In genomic region chr1:109275706-109276345, GRCh38 we compare ENCODE assay signal across 11 cellular contexts. TPM values are rescaled to one million over a fixed set of nuclear protein-coding genes. Genes with fewer than 3 reads are reported as not detected.
DNase-seq lines count a peak whose midpoint lies in the region; ATAC-seq, FAIRE-seq and TF ChIP-seq lines count a peak whose summit lies in the region.
"Had no signal": no experiment of that assay in that cellular context is flagged by ENCODE, and none has a peak within 500 bp of the region (broad histone marks: within the 10 kb centered on the region; RNA-seq: fewer than 3 reads in every experiment).

No MANE protein-coding gene starts in this region.

- POLR2A ChIA-PET in PC-9 (lab: Charles Lee; ENCODE audit: unreplicated experiment), result interaction anchor here (0.6 to 0.9 kb wide), 4 partner anchors 48 to 151 kb away, joined by 3 to 17 read pairs (median 5); no protein-coding TSS in a partner anchor

- no peaks in the 10 kb centered on the region for H3K27me3 Mint-ChIP-seq in activated T-cell treated with anti-CD3 and anti-CD28 coated beads, Interleukin-2, amount 50 U/mL, for 4 hours (ENCODE audit: low read depth)
- H3K27me3 Mint-ChIP-seq: naive thymus-derived CD8-positive, alpha-beta T cell had no signal

- H3K9me3 ChIP-seq in PC-9 (ENCODE audit: insufficient read depth, low read depth) (no peaks in the 10 kb centered on the region), mesodermal cell (ENCODE audit: control insufficient read depth, low read length) (no peaks in the 10 kb centered on the region)

- H3K36me3 ChIP-seq in PC-9 (ENCODE audit: low read depth) (no peaks in the 10 kb centered on the region), mesodermal cell (ENCODE audit: control insufficient read depth, insufficient read depth, low read length) (peaks cover 32% of the 10 kb centered on the region)

- CTCF ChIA-PET in PC-9 (lab: Charles Lee), result interaction anchor here (0.6 to 1.5 kb wide), 3 partner anchors 12 to 123 kb away, joined by 3 to 11 read pairs (median 6); no protein-coding TSS in a partner anchor

- H3K27me3 ChIP-seq in PC-9 (ENCODE audit: insufficient read depth, low read depth) (no peaks in the 10 kb centered on the region), dorsolateral prefrontal cortex (no peaks in the 10 kb centered on the region)

- 47 to 65% methylated on average over 7 to 9 of the region's 9 CpGs for WGBS in mesodermal cell (ENCODE audit: insufficient coverage in 2 of 2), 2 experiments

- no peaks in the 10 kb centered on the region for H3K36me3 Mint-ChIP-seq in activated T-cell treated with anti-CD3 and anti-CD28 coated beads, Interleukin-2, amount 50 U/mL, for 4 hours (ENCODE audit: insufficient read depth)

- intact Hi-C loops in PC-9 (cut with micrococcal nuclease; ENCODE audit: unreplicated experiment) (loop anchor here (1.0 kb wide), 1 partner anchor 122 kb away; no protein-coding TSS in a partner anchor), dorsolateral prefrontal cortex (cut with DNase I) (no loop called here)

- H3K4me3 ChIP-seq in PC-9, result peak overlapping the region; percentile 49
- peak overlapping the region in 2 of 59 donors; percentile 8 to 9 for H3K4me3 ChIP-seq in dorsolateral prefrontal cortex
- no peak overlapping the region for H3K4me3 ChIP-seq in mesodermal cell (ENCODE audit: extremely low read depth, insufficient read depth, low read length, poor library complexity, severe bottlenecking)

- H3F3A ChIP-seq in PC-9 (ENCODE audit: insufficient read depth, low read depth), result peaks cover 54% of the 10 kb centered on the region

- H3K27ac ChIP-seq in PC-9 (peak overlapping the region; percentile 78), dorsolateral prefrontal cortex (peak overlapping the region; percentile 43 to 100 (median 93)), mesodermal cell (ENCODE audit: low read depth, low read length, severe bottlenecking) (peak overlapping the region; percentile 66)

- peaks cover 2% of the 10 kb centered on the region for H3K4me1 Mint-ChIP-seq in activated T-cell treated with anti-CD3 and anti-CD28 coated beads, Interleukin-2, amount 50 U/mL, for 4 hours (ENCODE audit: low read depth)

- no peak for FAIRE-seq in GM12892 (lab: Jason Lieb, UNC)

- no peaks in the 10 kb centered on the region for H4K20me1 ChIP-seq in PC-9 (ENCODE audit: insufficient read depth)

- no TSS peak for BruUV-seq in PC-9 (replicated peaks; lab: Mats Ljungman, UMichigan)

- H3K4me1 ChIP-seq in PC-9 (replicated peaks; ENCODE audit: insufficient read depth), result peaks cover 57% of the 10 kb centered on the region
- peaks cover 32% of the 10 kb centered on the region for H3K4me1 ChIP-seq in mesodermal cell (ENCODE audit: control insufficient read depth, insufficient read depth, low read length, poor library complexity, severe bottlenecking)

- TF ChIP-seq CTCF in PC-9 (conservative IDR thresholded peaks at IDR 0.05) (no peak), dorsolateral prefrontal cortex (IDR thresholded peaks at IDR 0.05 in 54 of 56, conservative IDR thresholded peaks at IDR 0.05 in 2 of 56; ENCODE audit: low read depth in 1 of 56, partially characterized antibody in 56 of 56) (no peak)

- DNase-seq in AG08395 (ENCODE audit: low spot score), result peak; percentile 56
- no peak for DNase-seq in PC-9
- peak in 2 of 10 donors; percentile 40 to 47 for DNase-seq in dorsolateral prefrontal cortex
- no peak for DNase-seq in GM12892 (ENCODE audit: insufficient read length)
- DNase-seq in HUDEP-2 (lab: John Stamatoyannopoulos, UW; ENCODE audit: unreplicated experiment in 76 of 76), result no peak
- DNase-seq in activated T-cell treated with anti-CD3 and anti-CD28 coated beads, Interleukin-2, amount 50 U/mL, for 4 hours, result no peak
- DNase-seq: activated CD4-positive, alpha-beta T cell treated with anti-CD3 and anti-CD28 coated beads for 1 hour; RPMI8226 had no signal

- ATAC-seq in HG02870 (IDR thresholded peaks at IDR 0.05; ENCODE audit: unreplicated experiment), result no peak
- ATAC-seq in activated T-cell treated with anti-CD3 and anti-CD28 coated beads, Interleukin-2, amount 50 U/mL, for 4 hours, result no peak
- ATAC-seq: naive thymus-derived CD8-positive, alpha-beta T cell had no signal

- no peak for TF ChIP-seq POLR2A in GM12892 (IDR thresholded peaks at IDR 0.05; ENCODE audit: low read depth, low read length)

- no peaks in the 10 kb centered on the region for H3K9me3 Mint-ChIP-seq in activated T-cell treated with anti-CD3 and anti-CD28 coated beads, Interleukin-2, amount 50 U/mL, for 4 hours
- H3K9me3 Mint-ChIP-seq: naive thymus-derived CD8-positive, alpha-beta T cell had no signal

- H2AFZ ChIP-seq in PC-9, result peak overlapping the region; percentile 46; the same call in 1 of the 2 replicates

- no peaks in the 10 kb centered on the region for H3K9me2 ChIP-seq in PC-9 (ENCODE audit: insufficient read depth)

- H3K79me2 ChIP-seq in PC-9 (ENCODE audit: low read depth), result peaks cover 38% of the 10 kb centered on the region

- no peak overlapping the region for H3K4me3 Mint-ChIP-seq in activated T-cell treated with anti-CD3 and anti-CD28 coated beads, Interleukin-2, amount 50 U/mL, for 4 hours
- H3K4me3 Mint-ChIP-seq: naive thymus-derived CD8-positive, alpha-beta T cell had no signal

- peak overlapping the region; percentile 80 for H3K4me2 ChIP-seq in PC-9

RNA-seq across cellular contexts. Expression of gene PSRC1, which starts 7.1 kb away (rescaled TPM):
- total RNA-seq in PC-9 (2021) (26.4 and 28.6 TPM in 2 replicates), dorsolateral prefrontal cortex (100 to 1,000 TPM in 19 of 120 experiments, 10 to 100 TPM in 101; 52.9 to 176 (median 79.2) TPM)
- 42.2 TPM for polyA plus RNA-seq in mesodermal cell (2013, experiment 1 of 2)
- 41.8 TPM for polyA plus RNA-seq in mesodermal cell (2013, experiment 2 of 2)
- polyA plus RNA-seq in GM12892 (2012; ENCODE audit: missing spikeins), result 2.4 TPM
- total RNA-seq in activated T-cell treated with anti-CD3 and anti-CD28 coated beads, Interleukin-2, amount 50 U/mL, for 4 hours, result under 1 TPM; 0.24 to 0.51 (median 0.37) TPM

RNA-seq across cellular contexts. Expression of gene CELSR2, which starts 26.5 kb away (rescaled TPM):
- total RNA-seq in PC-9 (2021), result 19.0 and 19.5 TPM in 2 replicates
- 100 to 1,000 TPM; 115 to 213 (median 171) TPM for total RNA-seq in dorsolateral prefrontal cortex
- polyA plus RNA-seq in mesodermal cell (2013, experiment 1 of 2), result 14.0 TPM
- 9.2 TPM for polyA plus RNA-seq in mesodermal cell (2013, experiment 2 of 2)
- 0.25 TPM for polyA plus RNA-seq in GM12892 (2012; ENCODE audit: missing spikeins)
- total RNA-seq in activated T-cell treated with anti-CD3 and anti-CD28 coated beads, Interleukin-2, amount 50 U/mL, for 4 hours, result 1 to 10 TPM; 1.4 to 2.2 (median 1.5) TPM

RNA-seq across cellular contexts. Expression of gene MYBPHL, which starts 31.0 kb away (rescaled TPM):
- total RNA-seq in PC-9 (2021), result not detected in 2 replicates
- total RNA-seq in dorsolateral prefrontal cortex, result 10 to 100 TPM in 14 of 120 experiments, 1 to 10 TPM in 106; 1.9 to 14.4 (median 6.7) TPM
- not detected for polyA plus RNA-seq in mesodermal cell (2013, experiment 1 of 2)
- polyA plus RNA-seq in mesodermal cell (2013, experiment 2 of 2), result not detected
- polyA plus RNA-seq in GM12892 (2012; ENCODE audit: missing spikeins), result not detected
- not detected for total RNA-seq in activated T-cell treated with anti-CD3 and anti-CD28 coated beads, Interleukin-2, amount 50 U/mL, for 4 hours
- total RNA-seq: naive thymus-derived CD8-positive, alpha-beta T cell had no signal
- polyA plus RNA-seq: naive thymus-derived CD8-positive, alpha-beta T cell had no signal

Comparison
In these comparisons a context has a peak if more than half of its experiments do, and no peak if none do; other contexts are left out.
1. RNA of gene PSRC1, which starts 7.1 kb away (total RNA-seq): 52.9 to 176 TPM in dorsolateral prefrontal cortex and 26.4 to 28.6 TPM in PC-9; 0.24 to 0.51 TPM in activated T-cell treated with anti-CD3 and anti-CD28 coated beads, Interleukin-2, amount 50 U/mL, for 4 hours; every median in the first group is over 10 times any median in the second.
2. Peak in every context shown above with its lines, with median percentiles within 50 percentile points of each other: H3K27ac ChIP-seq.